ENCODE assay signal across 19 cellular contexts in genomic region chr21:27129215-27129614, GRCh38.
"Had no signal": no experiment of that assay in that cellular context is flagged by ENCODE, and none has a peak within 500 bp of the region (broad histone marks: within the 10 kb centered on the region; RNA-seq: fewer than 3 reads in every experiment).

No MANE protein-coding gene starts in this region.

- H3K36me3 ChIP-seq: right atrium auricular region, stomach, upper lobe of right lung had no signal

- H3K4me1 ChIP-seq: right atrium auricular region, stomach, testis, upper lobe of right lung had no signal

- H3K27me3 ChIP-seq: right atrium auricular region, stomach, testis, upper lobe of right lung had no signal

- H3K4me3 ChIP-seq: mucosa of descending colon, right atrium auricular region, stomach, testis, upper lobe of right lung had no signal

- H3K9me3 ChIP-seq: mucosa of descending colon, right atrium auricular region, stomach, testis, upper lobe of right lung had no signal

- H3K27ac ChIP-seq: right atrium auricular region, stomach, testis, upper lobe of right lung had no signal

- DNase-seq: activated B cell treated with CpG ODN at 0.5 μM for 24 hours; activated CD4-positive, alpha-beta memory T cell treated with anti-CD3 and anti-CD28 coated beads for 36 hours; activated CD4-positive, alpha-beta T cell treated with anti-CD3 and anti-CD28 coated beads for 4 hours; activated T-cell treated with anti-CD3 and anti-CD28 coated beads for 4 hours; amniotic stem cell; caudate nucleus; head of caudate nucleus; kidney glomerular epithelial cell; left ventricle myocardium superior; mucosa of descending colon; naive B cell; small intestine; stimulated activated CD4-positive, alpha-beta T cell treated with anti-CD3 and anti-CD28 coated beads, Interleukin-4, amount 100 ng/mL, for 1 hour; stomach; T-cell; testis; upper lobe of right lung had no signal

- ATAC-seq: left ventricle myocardium superior; mucosa of descending colon; stimulated activated effector memory CD8-positive, alpha-beta T cell treated with anti-CD3 and anti-CD28 coated beads, Interleukin-12 subunit alpha, Interleukin-12 subunit beta, amount 100 ng/mL, for 72 hours; T-cell; upper lobe of right lung had no signal
